Comparison of ENCODE assay signal across 22 cellular contexts in the genomic region with DNA sequence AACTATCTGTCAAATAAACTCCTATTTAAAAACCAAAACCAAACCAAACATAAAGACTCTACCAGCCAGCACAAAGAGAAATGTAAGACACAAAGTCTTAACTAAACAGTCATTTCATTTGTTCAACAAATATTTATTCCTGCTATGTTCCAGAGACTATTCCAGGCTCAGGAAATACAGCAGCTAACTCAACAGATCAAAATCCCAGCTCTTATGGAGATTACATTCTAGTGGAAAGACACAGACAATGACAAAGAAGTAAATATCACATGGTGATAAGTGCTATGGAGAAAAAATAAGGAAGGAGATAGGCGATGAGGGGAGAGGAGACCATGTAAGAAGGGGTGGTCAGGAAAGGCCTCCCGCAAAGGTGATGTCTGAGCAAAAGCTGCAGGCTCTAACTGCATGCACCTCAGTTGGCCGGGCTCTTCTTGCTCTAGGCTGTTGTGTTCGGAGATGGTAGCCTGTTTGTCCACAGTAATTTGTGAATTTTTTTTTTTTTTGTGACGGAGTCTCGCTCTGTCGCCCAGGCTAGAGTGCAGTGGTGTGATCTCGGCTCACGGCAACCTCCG. TPM values are rescaled to one million over a fixed set of nuclear protein-coding genes. Genes with fewer than 3 reads are reported as not detected.
"Had no signal": no experiment of that assay in that cellular context is flagged by ENCODE, and none has a peak within 500 bp of the region (broad histone marks: within the 10 kb centered on the region; RNA-seq: fewer than 3 reads in every experiment).

No MANE protein-coding gene starts in this region.

- H3K27me3 Mint-ChIP-seq: activated CD8-positive, alpha-beta T cell treated with anti-CD3 and anti-CD28 coated beads for 36 hours; activated naive CD8-positive, alpha-beta T cell treated with anti-CD3 and anti-CD28 coated beads, Interleukin-2, amount 50 U/mL, for 24 hours; memory B cell; naive thymus-derived CD4-positive, alpha-beta T cell; type B pancreatic cell had no signal

- H3K27ac ChIP-seq: colonic mucosa, gastroesophageal sphincter, ovary, testis had no signal

- H3K27ac Mint-ChIP-seq: activated CD8-positive, alpha-beta T cell treated with anti-CD3 and anti-CD28 coated beads for 36 hours; activated naive CD8-positive, alpha-beta T cell treated with anti-CD3 and anti-CD28 coated beads, Interleukin-2, amount 50 U/mL, for 24 hours; activated T-cell treated with anti-CD3 and anti-CD28 coated beads, Interleukin-2, amount 50 U/mL, for 24 hours; activated T-helper 2 cell treated with anti-CD3 and anti-CD28 coated beads, Interferon-gamma antibody, Interleukin-2, Interleukin-4, amounts not matched to agents 10 μg/mL and 5 μg/mL and 100 μg/mL, durations not matched to agents 14 hours and 24 hours and 36 hours; memory B cell; naive thymus-derived CD4-positive, alpha-beta T cell; T-cell; type B pancreatic cell had no signal

- H3K4me3 ChIP-seq: colonic mucosa, gastroesophageal sphincter, mucosa of descending colon, ovary, sigmoid colon, testis had no signal

- H3K4me1 Mint-ChIP-seq: activated naive CD8-positive, alpha-beta T cell treated with anti-CD3 and anti-CD28 coated beads, Interleukin-2, amount 50 U/mL, for 24 hours; central memory CD8-positive, alpha-beta T cell had no signal

- H3K4me3 Mint-ChIP-seq: activated CD8-positive, alpha-beta T cell treated with anti-CD3 and anti-CD28 coated beads for 36 hours; activated naive CD8-positive, alpha-beta T cell treated with anti-CD3 and anti-CD28 coated beads, Interleukin-2, amount 50 U/mL, for 24 hours; activated T-cell treated with anti-CD3 and anti-CD28 coated beads, Interleukin-2, amount 50 U/mL, for 24 hours; central memory CD8-positive, alpha-beta T cell; memory B cell; naive thymus-derived CD4-positive, alpha-beta T cell; T-cell; type B pancreatic cell had no signal

- DNase-seq: activated CD4-positive, alpha-beta T cell treated with anti-CD3 and anti-CD28 coated beads for 48 hours; activated CD4-positive, CD25-positive, alpha-beta regulatory T cell; activated CD8-positive, alpha-beta T cell treated with anti-CD3 and anti-CD28 coated beads for 36 hours; activated naive CD4-positive, alpha-beta T cell treated with Interleukin-2 at 50 U/mL for 16 hours; activated naive CD8-positive, alpha-beta T cell treated with anti-CD3 and anti-CD28 coated beads, Interleukin-2, amount 50 U/mL, for 24 hours; activated T-cell treated with anti-CD3 and anti-CD28 coated beads, Interleukin-2, amount 50 U/mL, for 24 hours; colonic mucosa; mucosa of descending colon; naive thymus-derived CD4-positive, alpha-beta T cell; ovary; sigmoid colon; stimulated activated naive CD4-positive, alpha-beta T cell treated with Interleukin-2 at 50 U/mL for 16 hours; T-cell; testis had no signal

- ATAC-seq: activated CD8-positive, alpha-beta T cell treated with anti-CD3 and anti-CD28 coated beads for 36 hours; activated naive CD8-positive, alpha-beta T cell treated with anti-CD3 and anti-CD28 coated beads, Interleukin-2, amount 50 U/mL, for 24 hours; gastroesophageal sphincter; mucosa of descending colon; naive thymus-derived CD4-positive, alpha-beta T cell; SK-N-SH treated with all-trans-retinoic acid at 6 μM for 48 hours; T-cell had no signal

- H3K36me3 ChIP-seq: colonic mucosa, gastroesophageal sphincter, ovary, sigmoid colon had no signal

- H3K9me3 Mint-ChIP-seq: activated CD8-positive, alpha-beta T cell treated with anti-CD3 and anti-CD28 coated beads for 36 hours; activated naive CD8-positive, alpha-beta T cell treated with anti-CD3 and anti-CD28 coated beads, Interleukin-2, amount 50 U/mL, for 24 hours; activated T-cell treated with anti-CD3 and anti-CD28 coated beads, Interleukin-2, amount 50 U/mL, for 24 hours; activated T-helper 2 cell treated with anti-CD3 and anti-CD28 coated beads, Interferon-gamma antibody, Interleukin-2, Interleukin-4, amounts not matched to agents 10 μg/mL and 5 μg/mL and 100 μg/mL, durations not matched to agents 14 hours and 24 hours and 36 hours; central memory CD8-positive, alpha-beta T cell; memory B cell; T-cell had no signal

- H3K36me3 Mint-ChIP-seq: memory B cell; naive thymus-derived CD4-positive, alpha-beta T cell; T-cell; type B pancreatic cell had no signal

- H3K27me3 ChIP-seq: colonic mucosa, gastroesophageal sphincter, ovary, sigmoid colon, testis had no signal

- H3K9me3 ChIP-seq: colonic mucosa, gastroesophageal sphincter, mucosa of descending colon, ovary, sigmoid colon, testis had no signal

- H3K4me1 ChIP-seq: colonic mucosa, gastroesophageal sphincter, sigmoid colon, testis had no signal

RNA-seq across cellular contexts. Expression of gene PPEF1, which starts 15.1 kb away (rescaled TPM):
- polyA plus RNA-seq: esophagus, liver had no signal

RNA-seq across cellular contexts. Expression of gene RS1, which starts 50.7 kb away (rescaled TPM):
- polyA plus RNA-seq: esophagus; liver; naive thymus-derived CD4-positive, alpha-beta T cell; ovary had no signal
